36 cellular contexts compared by ENCODE assay signal in the genomic region with DNA sequence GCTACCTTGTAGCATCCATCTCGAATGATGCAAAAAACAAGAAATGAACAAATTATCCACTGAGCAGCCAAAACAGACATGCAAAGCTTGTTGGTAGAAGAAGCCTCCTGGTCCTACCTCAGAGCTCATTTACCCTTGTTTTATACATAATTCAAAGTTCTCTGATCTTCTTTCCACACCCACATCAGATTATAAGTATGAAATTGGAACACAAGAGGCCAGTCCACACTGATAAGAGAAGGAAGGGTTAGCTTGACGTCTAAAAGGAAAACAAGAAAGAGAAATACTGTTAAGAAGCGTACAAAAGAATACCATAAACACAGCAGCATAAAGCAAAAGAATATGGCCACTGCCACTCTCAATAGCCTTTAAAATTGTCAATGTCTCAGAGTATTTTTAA. TPM values are rescaled to one million over a fixed set of nuclear protein-coding genes. Genes with fewer than 3 reads are reported as not detected.
"Had no signal": no experiment of that assay in that cellular context is flagged by ENCODE, and none has a peak within 500 bp of the region (broad histone marks: within the 10 kb centered on the region; RNA-seq: fewer than 3 reads in every experiment).

No MANE protein-coding gene starts in this region.

- H3K36me3 ChIP-seq: ascending aorta, cardiac muscle cell had no signal

- H3K4me3 Mint-ChIP-seq: activated B cell treated with CpG ODN at 0.5 μM for 24 hours; activated CD4-positive, alpha-beta memory T cell treated with anti-CD3 and anti-CD28 coated beads, Interleukin-2, amount 10 ng/mL, durations not matched to agents 7 days and 5 days; activated CD4-positive, alpha-beta T cell treated with anti-CD3 and anti-CD28 coated beads, Interleukin-2, amount 10 ng/mL, durations not matched to agents 24 days and 14 days; activated CD8-positive, alpha-beta memory T cell treated with anti-CD3 and anti-CD28 coated beads, Interleukin-2, amount 10 ng/mL, durations not matched to agents 7 days and 5 days; activated CD8-positive, alpha-beta T cell treated with anti-CD3 and anti-CD28 coated beads, Interleukin-2, amount 10 ng/mL, durations not matched to agents 7 days and 5 days; activated naive CD4-positive, alpha-beta T cell treated with anti-CD3 and anti-CD28 coated beads, Interleukin-2, amount 10 ng/mL, durations not matched to agents 7 days and 5 days; activated naive CD4-positive, alpha-beta T cell treated with anti-CD3 and anti-CD28 coated beads, Interleukin-2, amount 50 U/mL, for 24 hours; activated naive CD8-positive, alpha-beta T cell; activated naive CD8-positive, alpha-beta T cell treated with anti-CD3 and anti-CD28 coated beads, Interleukin-2, amount 10 ng/mL, durations not matched to agents 7 days and 5 days; activated naive CD8-positive, alpha-beta T cell treated with anti-CD3 and anti-CD28 coated beads, Interleukin-2, amount 50 U/mL, for 24 hours; activated T-cell treated with anti-CD3 and anti-CD28 coated beads, Interleukin-2, amount 50 U/mL, for 24 hours; brain; central memory CD8-positive, alpha-beta T cell; T-helper 1 cell treated with Interleukin-12 subunit alpha and Interleukin-12 subunit beta and Interleukin-4 antibody, amounts not matched to agents 30 μg/mL and 1 μg/mL, for 36 hours; T-helper 2 cell treated with Interferon-gamma antibody and Interleukin-4, amounts not matched to agents 5 μg/mL and 100 μg/mL, for 36 hours had no signal

- H3K4me1 Mint-ChIP-seq: activated B cell treated with CpG ODN at 0.5 μM for 24 hours; activated CD4-positive, alpha-beta memory T cell treated with anti-CD3 and anti-CD28 coated beads, Interleukin-2, amount 10 ng/mL, durations not matched to agents 7 days and 5 days; activated CD4-positive, alpha-beta T cell treated with anti-CD3 and anti-CD28 coated beads, Interleukin-2, amount 10 ng/mL, durations not matched to agents 24 days and 14 days; activated CD8-positive, alpha-beta memory T cell treated with anti-CD3 and anti-CD28 coated beads, Interleukin-2, amount 10 ng/mL, durations not matched to agents 7 days and 5 days; activated naive CD4-positive, alpha-beta T cell treated with anti-CD3 and anti-CD28 coated beads, Interleukin-2, amount 10 ng/mL, durations not matched to agents 7 days and 5 days; activated naive CD4-positive, alpha-beta T cell treated with anti-CD3 and anti-CD28 coated beads, Interleukin-2, amount 50 U/mL, for 24 hours; activated naive CD8-positive, alpha-beta T cell treated with anti-CD3 and anti-CD28 coated beads, Interleukin-2, amount 10 ng/mL, durations not matched to agents 7 days and 5 days; activated naive CD8-positive, alpha-beta T cell treated with anti-CD3 and anti-CD28 coated beads, Interleukin-2, amount 50 U/mL, for 24 hours; central memory CD8-positive, alpha-beta T cell had no signal

- DNase-seq: activated B cell treated with CpG ODN at 0.5 μM for 24 hours; activated CD4-positive, alpha-beta memory T cell treated with anti-CD3 and anti-CD28 coated beads, Interleukin-2, amount 10 ng/mL, durations not matched to agents 7 days and 5 days; activated CD4-positive, alpha-beta T cell treated with anti-CD3 and anti-CD28 coated beads for 4 hours; activated CD4-positive, alpha-beta T cell treated with anti-CD3 and anti-CD28 coated beads, Interleukin-2, amount 10 ng/mL, durations not matched to agents 24 days and 14 days; activated CD4-positive, alpha-beta T cell treated with anti-CD3 and anti-CD28 coated beads, Interleukin-2, amount 50 U/mL, for 1 hour; activated CD4-positive, alpha-beta T cell treated with anti-CD3 and anti-CD28 coated beads, Interleukin-2, amount 50 U/mL, for 4 hours; activated CD4-positive, CD25-positive, alpha-beta regulatory T cell treated with anti-CD3 and anti-CD28 coated beads, Interleukin-2, amount 50 U/mL, for 72 hours; activated CD8-positive, alpha-beta memory T cell treated with anti-CD3 and anti-CD28 coated beads for 24 hours; activated CD8-positive, alpha-beta memory T cell treated with anti-CD3 and anti-CD28 coated beads, Interleukin-2, amount 10 ng/mL, durations not matched to agents 7 days and 5 days; activated CD8-positive, alpha-beta memory T cell treated with anti-CD3 and anti-CD28 coated beads, Interleukin-2, amount 50 U/mL, for 48 hours; activated CD8-positive, alpha-beta T cell treated with anti-CD3 and anti-CD28 coated beads, Interleukin-2, amount 10 ng/mL, durations not matched to agents 7 days and 5 days; activated effector memory CD4-positive, alpha-beta T cell treated with Interleukin-2 at 50 U/mL for 16 hours; activated gamma-delta T cell; activated naive CD4-positive, alpha-beta T cell treated with anti-CD3 and anti-CD28 coated beads, Interleukin-2, amount 10 ng/mL, durations not matched to agents 7 days and 5 days; activated naive CD4-positive, alpha-beta T cell treated with Interleukin-2 at 50 U/mL for 16 hours; activated naive CD8-positive, alpha-beta T cell treated with anti-CD3 and anti-CD28 coated beads, Interleukin-2, amount 10 ng/mL, durations not matched to agents 7 days and 5 days; activated naive CD8-positive, alpha-beta T cell treated with anti-CD3 and anti-CD28 coated beads, Interleukin-2, amount 50 U/mL, for 24 hours; activated T-cell treated with anti-CD3 and anti-CD28 coated beads, Interleukin-2, amount 50 U/mL, for 24 hours; activated T-cell treated with anti-CD3 and anti-CD28 coated beads, Interleukin-2, amount 50 U/mL, for 48 hours; amygdala; anterior cingulate cortex; caudate nucleus; cerebellar nuclear complex; T-helper 1 cell; T-helper 2 cell; T-helper 9 cell had no signal

- H3K27me3 Mint-ChIP-seq: activated B cell treated with CpG ODN at 0.5 μM for 24 hours; activated CD4-positive, alpha-beta memory T cell treated with anti-CD3 and anti-CD28 coated beads, Interleukin-2, amount 10 ng/mL, durations not matched to agents 7 days and 5 days; activated CD4-positive, alpha-beta T cell treated with anti-CD3 and anti-CD28 coated beads, Interleukin-2, amount 10 ng/mL, durations not matched to agents 24 days and 14 days; activated CD8-positive, alpha-beta memory T cell treated with anti-CD3 and anti-CD28 coated beads, Interleukin-2, amount 10 ng/mL, durations not matched to agents 7 days and 5 days; activated naive CD4-positive, alpha-beta T cell treated with anti-CD3 and anti-CD28 coated beads, Interleukin-2, amount 10 ng/mL, durations not matched to agents 7 days and 5 days; activated naive CD4-positive, alpha-beta T cell treated with anti-CD3 and anti-CD28 coated beads, Interleukin-2, amount 50 U/mL, for 24 hours; activated naive CD8-positive, alpha-beta T cell; activated naive CD8-positive, alpha-beta T cell treated with anti-CD3 and anti-CD28 coated beads, Interleukin-2, amount 10 ng/mL, durations not matched to agents 7 days and 5 days; activated naive CD8-positive, alpha-beta T cell treated with anti-CD3 and anti-CD28 coated beads, Interleukin-2, amount 50 U/mL, for 24 hours; activated T-cell treated with anti-CD3 and anti-CD28 coated beads, Interleukin-2, amount 50 U/mL, for 24 hours; central memory CD8-positive, alpha-beta T cell had no signal

- H3K9me3 ChIP-seq: ascending aorta had no signal

- H3K36me3 Mint-ChIP-seq: activated CD8-positive, alpha-beta memory T cell treated with anti-CD3 and anti-CD28 coated beads, Interleukin-2, amount 10 ng/mL, durations not matched to agents 7 days and 5 days; activated naive CD4-positive, alpha-beta T cell treated with anti-CD3 and anti-CD28 coated beads, Interleukin-2, amount 10 ng/mL, durations not matched to agents 7 days and 5 days; activated naive CD4-positive, alpha-beta T cell treated with anti-CD3 and anti-CD28 coated beads, Interleukin-2, amount 50 U/mL, for 24 hours; activated naive CD8-positive, alpha-beta T cell; activated naive CD8-positive, alpha-beta T cell treated with anti-CD3 and anti-CD28 coated beads, Interleukin-2, amount 10 ng/mL, durations not matched to agents 7 days and 5 days; brain had no signal

- H3K27me3 ChIP-seq: ascending aorta, cardiac muscle cell had no signal

- H3K4me3 ChIP-seq: ascending aorta, cardiac muscle cell had no signal

- H3K9me3 Mint-ChIP-seq: activated CD4-positive, alpha-beta memory T cell treated with anti-CD3 and anti-CD28 coated beads, Interleukin-2, amount 10 ng/mL, durations not matched to agents 7 days and 5 days; activated CD4-positive, alpha-beta T cell treated with anti-CD3 and anti-CD28 coated beads, Interleukin-2, amount 10 ng/mL, durations not matched to agents 24 days and 14 days; activated naive CD4-positive, alpha-beta T cell treated with anti-CD3 and anti-CD28 coated beads, Interleukin-2, amount 10 ng/mL, durations not matched to agents 7 days and 5 days; activated naive CD4-positive, alpha-beta T cell treated with anti-CD3 and anti-CD28 coated beads, Interleukin-2, amount 50 U/mL, for 24 hours; activated naive CD8-positive, alpha-beta T cell treated with anti-CD3 and anti-CD28 coated beads, Interleukin-2, amount 10 ng/mL, durations not matched to agents 7 days and 5 days; activated naive CD8-positive, alpha-beta T cell treated with anti-CD3 and anti-CD28 coated beads, Interleukin-2, amount 50 U/mL, for 24 hours; brain; T-helper 1 cell treated with Interleukin-12 subunit alpha and Interleukin-12 subunit beta and Interleukin-4 antibody, amounts not matched to agents 30 μg/mL and 1 μg/mL, for 36 hours had no signal

- ATAC-seq: activated CD8-positive, alpha-beta memory T cell treated with anti-CD3 and anti-CD28 coated beads, Interleukin-2, amount 10 ng/mL, durations not matched to agents 7 days and 5 days; activated CD8-positive, alpha-beta T cell treated with anti-CD3 and anti-CD28 coated beads, Interleukin-2, amount 10 ng/mL, durations not matched to agents 7 days and 5 days; activated naive CD8-positive, alpha-beta T cell treated with anti-CD3 and anti-CD28 coated beads, Interleukin-2, amount 50 U/mL, for 24 hours had no signal

- H3K27ac ChIP-seq: ascending aorta, cardiac muscle cell, VCaP had no signal

- H3K27ac Mint-ChIP-seq: activated B cell treated with CpG ODN at 0.5 μM for 24 hours; activated CD4-positive, alpha-beta memory T cell treated with anti-CD3 and anti-CD28 coated beads, Interleukin-2, amount 10 ng/mL, durations not matched to agents 7 days and 5 days; activated CD4-positive, alpha-beta T cell treated with anti-CD3 and anti-CD28 coated beads, Interleukin-2, amount 10 ng/mL, durations not matched to agents 24 days and 14 days; activated CD8-positive, alpha-beta memory T cell treated with anti-CD3 and anti-CD28 coated beads, Interleukin-2, amount 10 ng/mL, durations not matched to agents 7 days and 5 days; activated CD8-positive, alpha-beta T cell treated with anti-CD3 and anti-CD28 coated beads, Interleukin-2, amount 10 ng/mL, durations not matched to agents 7 days and 5 days; activated naive CD4-positive, alpha-beta T cell treated with anti-CD3 and anti-CD28 coated beads, Interleukin-2, amount 10 ng/mL, durations not matched to agents 7 days and 5 days; activated naive CD4-positive, alpha-beta T cell treated with anti-CD3 and anti-CD28 coated beads, Interleukin-2, amount 50 U/mL, for 24 hours; activated naive CD8-positive, alpha-beta T cell; activated naive CD8-positive, alpha-beta T cell treated with anti-CD3 and anti-CD28 coated beads, Interleukin-2, amount 10 ng/mL, durations not matched to agents 7 days and 5 days; activated naive CD8-positive, alpha-beta T cell treated with anti-CD3 and anti-CD28 coated beads, Interleukin-2, amount 50 U/mL, for 24 hours; activated T-cell treated with anti-CD3 and anti-CD28 coated beads, Interleukin-2, amount 50 U/mL, for 24 hours; activated T-helper 2 cell treated with anti-CD3 and anti-CD28 coated beads, Interferon-gamma antibody, Interleukin-2, Interleukin-4, amounts not matched to agents 10 μg/mL and 5 μg/mL and 100 μg/mL, durations not matched to agents 14 hours and 24 hours and 36 hours; brain; T-helper 1 cell treated with Interleukin-12 subunit alpha and Interleukin-12 subunit beta and Interleukin-4 antibody, amounts not matched to agents 30 μg/mL and 1 μg/mL, for 36 hours; T-helper 2 cell treated with Interferon-gamma antibody and Interleukin-4, amounts not matched to agents 5 μg/mL and 100 μg/mL, for 36 hours had no signal

- H3K4me1 ChIP-seq: ascending aorta had no signal

RNA-seq across cellular contexts. Expression of gene FAM83B, which starts 49.7 kb away (rescaled TPM):
- total RNA-seq: activated B cell treated with CpG ODN at 0.5 μM for 24 hours; activated CD4-positive, alpha-beta memory T cell treated with anti-CD3 and anti-CD28 coated beads, Interleukin-2, amount 10 ng/mL, durations not matched to agents 7 days and 5 days; activated CD4-positive, alpha-beta T cell treated with anti-CD3 and anti-CD28 coated beads, Interleukin-2, amount 10 ng/mL, durations not matched to agents 24 days and 14 days; activated CD8-positive, alpha-beta memory T cell treated with anti-CD3 and anti-CD28 coated beads, Interleukin-2, amount 10 ng/mL, durations not matched to agents 7 days and 5 days; activated CD8-positive, alpha-beta T cell treated with anti-CD3 and anti-CD28 coated beads, Interleukin-2, amount 10 ng/mL, durations not matched to agents 7 days and 5 days; activated naive CD8-positive, alpha-beta T cell treated with anti-CD3 and anti-CD28 coated beads, Interleukin-2, amount 10 ng/mL, durations not matched to agents 7 days and 5 days; activated T-helper 2 cell treated with anti-CD3 and anti-CD28 coated beads, Interferon-gamma antibody, Interleukin-2, Interleukin-4, amounts not matched to agents 10 μg/mL and 5 μg/mL and 100 μg/mL, durations not matched to agents 14 hours and 24 hours and 36 hours; ascending aorta had no signal
- polyA plus RNA-seq: cardiac muscle cell had no signal
